ENCODE assay signal across 1 cellular context in the genomic region with DNA sequence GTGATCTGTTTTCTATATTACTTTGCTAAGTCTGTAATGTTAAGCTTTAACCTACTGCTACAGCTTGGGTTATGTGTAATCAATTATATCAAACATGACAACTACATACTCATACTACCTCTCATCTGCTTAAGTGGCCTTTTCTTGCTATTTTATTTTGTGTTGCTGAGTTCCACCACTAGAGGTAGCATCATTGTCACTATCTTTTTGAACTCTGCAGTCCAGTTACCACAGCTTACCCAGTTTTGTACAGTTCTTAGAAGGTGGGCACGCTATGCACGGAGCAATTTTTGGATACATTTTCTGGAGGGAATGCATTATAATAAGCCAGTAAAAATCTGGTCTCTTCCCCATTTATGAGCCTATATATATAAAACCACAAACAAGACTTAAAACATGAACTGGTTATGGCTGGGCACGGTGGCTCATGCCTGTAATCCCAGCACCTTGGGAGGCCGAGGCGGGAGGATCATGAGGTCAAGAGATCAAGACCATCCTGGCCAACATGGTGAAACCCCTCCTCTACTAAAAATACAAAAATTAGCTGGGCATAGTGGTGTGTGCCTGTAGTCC.
TF ChIP-seq lines count a peak whose summit lies in the region.

No MANE protein-coding gene starts in this region.

TF ChIP-seq in HepG2, 621 proteins besides CTCF, POLR2A, EP300 and RAD21:
- no peak for TF ChIP-seq ZNF883 (CRISPR knock-in tag; IDR thresholded peaks at IDR 0.05; ENCODE audit: not compliant biosample characterization)
- peak; percentile 71 for TF ChIP-seq STAG1 (CRISPR knock-in tag; IDR thresholded peaks at IDR 0.05)
- TF ChIP-seq, protein P1, sequence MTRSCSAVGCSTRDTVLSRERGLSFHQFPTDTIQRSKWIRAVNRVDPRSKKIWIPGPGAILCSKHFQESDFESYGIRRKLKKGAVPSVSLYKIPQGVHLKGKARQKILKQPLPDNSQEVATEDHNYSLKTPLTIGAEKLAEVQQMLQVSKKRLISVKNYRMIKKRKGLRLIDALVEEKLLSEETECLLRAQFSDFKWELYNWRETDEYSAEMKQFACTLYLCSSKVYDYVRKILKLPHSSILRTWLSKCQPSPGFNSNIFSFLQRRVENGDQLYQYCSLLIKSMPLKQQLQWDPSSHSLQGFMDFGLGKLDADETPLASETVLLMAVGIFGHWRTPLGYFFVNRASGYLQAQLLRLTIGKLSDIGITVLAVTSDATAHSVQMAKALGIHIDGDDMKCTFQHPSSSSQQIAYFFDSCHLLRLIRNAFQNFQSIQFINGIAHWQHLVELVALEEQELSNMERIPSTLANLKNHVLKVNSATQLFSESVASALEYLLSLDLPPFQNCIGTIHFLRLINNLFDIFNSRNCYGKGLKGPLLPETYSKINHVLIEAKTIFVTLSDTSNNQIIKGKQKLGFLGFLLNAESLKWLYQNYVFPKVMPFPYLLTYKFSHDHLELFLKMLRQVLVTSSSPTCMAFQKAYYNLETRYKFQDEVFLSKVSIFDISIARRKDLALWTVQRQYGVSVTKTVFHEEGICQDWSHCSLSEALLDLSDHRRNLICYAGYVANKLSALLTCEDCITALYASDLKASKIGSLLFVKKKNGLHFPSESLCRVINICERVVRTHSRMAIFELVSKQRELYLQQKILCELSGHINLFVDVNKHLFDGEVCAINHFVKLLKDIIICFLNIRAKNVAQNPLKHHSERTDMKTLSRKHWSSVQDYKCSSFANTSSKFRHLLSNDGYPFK (CRISPR knock-in tag; IDR thresholded peaks at IDR 0.05; ENCODE audit: borderline replicate concordance) = no peak
- no peak for TF ChIP-seq SP140L (CRISPR knock-in tag; IDR thresholded peaks at IDR 0.05; ENCODE audit: borderline replicate concordance)
- peak; percentile 50; the same call in 1 of the 2 replicates for TF ChIP-seq SMC3 (IDR thresholded peaks at IDR 0.05; ENCODE audit: low read length)
TF ChIP-seq in HepG2: peak in this region for 2.
